7 cellular contexts compared by ENCODE assay signal in the genomic region with DNA sequence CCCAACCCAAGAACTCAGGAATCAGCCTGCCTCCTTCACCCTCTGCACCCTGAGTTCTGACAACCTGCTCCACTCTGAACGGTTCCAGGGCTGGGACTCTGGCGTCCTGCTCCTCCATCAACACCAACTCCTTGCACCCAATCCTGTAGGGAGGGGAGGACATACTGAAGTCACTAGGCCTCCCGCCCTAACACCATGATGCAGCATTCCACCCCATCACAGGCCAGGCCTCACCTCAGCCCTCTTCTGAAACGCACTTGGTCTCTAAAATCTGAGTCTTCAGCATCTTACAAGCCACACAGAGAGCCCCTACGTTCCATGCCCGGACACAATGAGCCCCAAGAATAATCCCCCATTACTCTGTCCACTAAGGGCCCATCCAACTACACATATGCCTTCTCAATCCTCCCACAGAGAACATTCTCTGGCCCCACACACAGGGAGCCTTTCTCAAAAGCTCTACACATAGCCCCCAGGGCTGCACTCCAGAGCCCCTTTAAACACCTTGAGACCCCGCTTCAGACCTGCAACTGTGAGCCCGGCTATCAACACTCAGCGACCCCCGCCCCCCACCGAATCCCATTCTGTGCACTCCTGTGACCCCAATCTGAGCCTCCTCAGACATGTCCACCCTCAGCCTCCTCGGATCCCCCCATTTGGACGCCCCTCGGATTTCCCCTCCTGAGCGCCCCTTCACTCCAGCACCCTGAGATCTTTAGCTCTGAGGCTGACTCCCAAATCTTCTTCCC. TPM values are rescaled to one million over a fixed set of nuclear protein-coding genes. Genes with fewer than 3 reads are reported as not detected.
DNase-seq lines count a peak whose midpoint lies in the region; ATAC-seq and TF ChIP-seq lines count a peak whose summit lies in the region.

No MANE protein-coding gene starts in this region.

- H3K4me3 ChIP-seq in HEK293 (ENCODE audit: low read depth, low read length) (peak overlapping the region; percentile 61), hepatocyte (peak overlapping the region; percentile 34)

- H3K36me3 ChIP-seq in HEK293 (ENCODE audit: control insufficient read depth in 2 of 2, insufficient read depth in 1 of 2, low read length in 2 of 2) (peaks cover 20 to 37% of the 10 kb centered on the region in 2 experiments; a peak in 2 of 3 replicates), hepatocyte (replicated peaks; ENCODE audit: insufficient read depth, low read depth) (no peaks in the 10 kb centered on the region)

- H2AFZ ChIP-seq in hepatocyte = peak overlapping the region; percentile 35

- peak overlapping the region; percentile 86 for H3K4me2 ChIP-seq in hepatocyte

- H3K27me3 ChIP-seq in hepatocyte = no peaks in the 10 kb centered on the region

- 40% methylated on average over 14 of the region's 15 CpGs for WGBS in hepatocyte (ENCODE audit: low lambda C conversion rate, missing lambda C conversion rate)

- TF ChIP-seq CTCF in HEK293 (tag by site-specific recombination; IDR thresholded peaks at IDR 0.05) (peak; percentile 27), activated B cell treated with CpG ODN at 0.5 μM for 24 hours (IDR thresholded peaks at IDR 0.05) (no peak), hepatocyte (IDR thresholded peaks at IDR 0.05; ENCODE audit: poor library complexity) (no peak)

- H3K4me1 ChIP-seq in HEK293 (ENCODE audit: control insufficient read depth, insufficient read depth, low read length) (peaks cover 27% of the 10 kb centered on the region), hepatocyte (ENCODE audit: insufficient read depth) (peaks cover 7% of the 10 kb centered on the region)

- no peaks in the 10 kb centered on the region for H4K20me1 ChIP-seq in hepatocyte (ENCODE audit: insufficient read depth, poor library complexity, severe bottlenecking)

- no peaks in the 10 kb centered on the region for H3K9me3 Mint-ChIP-seq in activated B cell treated with CpG ODN at 0.5 μM for 24 hours
- no peaks in the 10 kb centered on the region for H3K9me3 Mint-ChIP-seq in stimulated activated effector memory CD8-positive, alpha-beta T cell treated with anti-CD3 and anti-CD28 coated beads, Interleukin-12 subunit alpha, Interleukin-12 subunit beta, amount 100 ng/mL, for 72 hours

- H3K27ac Mint-ChIP-seq in activated B cell treated with CpG ODN at 0.5 μM for 24 hours = peak overlapping the region; percentile 95
- H3K27ac Mint-ChIP-seq in stimulated activated effector memory CD8-positive, alpha-beta T cell treated with anti-CD3 and anti-CD28 coated beads, Interleukin-12 subunit alpha, Interleukin-12 subunit beta, amount 100 ng/mL, for 72 hours = peak overlapping the region; percentile 99

- H3K27me3 Mint-ChIP-seq in activated B cell treated with CpG ODN at 0.5 μM for 24 hours = no peaks in the 10 kb centered on the region

- POLR2A ChIA-PET in HEK293 (lab: Yijun Ruan, JAX) = interaction anchor here (0.6 to 2.2 kb wide), 37 partner anchors 9 to 1026 kb away, joined by 3 to 37 read pairs (median 5); partner anchors contain the start of genes APLP1, COX6B1, HSPB6 and LIN37
- POLR2A ChIA-PET in activated B cell treated with CpG ODN at 0.5 μM for 24 hours (lab: Charles Lee) = interaction anchor here (0.6 to 1.7 kb wide), 16 partner anchors 16 to 1581 kb away, joined by 3 to 31 read pairs (median 4); partner anchors contain the start of genes IGFLR1, LIN37, POLR2I and SDHAF1

- peak overlapping the region; percentile 75 for H3K27ac ChIP-seq in HEK293 (ENCODE audit: extremely low read depth, low read depth, low read length)
- peak overlapping the region; percentile 2 for H3K27ac ChIP-seq in hepatocyte

- DNase-seq in activated B cell treated with CpG ODN at 0.5 μM for 24 hours (no peak), hepatocyte (ENCODE audit: low spot score) (no peak), mesenteric fat pad (ENCODE audit: low spot score) (no peak), hepatic stellate cell (ENCODE audit: low spot score) (no peak)
- no peak for DNase-seq in stimulated activated effector memory CD8-positive, alpha-beta T cell treated with anti-CD3 and anti-CD28 coated beads, Interleukin-12 subunit alpha, Interleukin-12 subunit beta, amount 100 ng/mL, for 72 hours (ENCODE audit: low spot score in 2 of 2)

- peaks cover 5% of the 10 kb centered on the region for H3K79me2 ChIP-seq in hepatocyte

- H3K9me2 ChIP-seq in hepatocyte (replicated peaks; ENCODE audit: insufficient read depth) = no peaks in the 10 kb centered on the region

- H3K4me1 Mint-ChIP-seq in activated B cell treated with CpG ODN at 0.5 μM for 24 hours = peaks cover 34% of the 10 kb centered on the region
- H3K4me1 Mint-ChIP-seq in stimulated activated effector memory CD8-positive, alpha-beta T cell treated with anti-CD3 and anti-CD28 coated beads, Interleukin-12 subunit alpha, Interleukin-12 subunit beta, amount 100 ng/mL, for 72 hours = peaks cover 53% of the 10 kb centered on the region

- peak overlapping the region; percentile 98 for H3K4me3 Mint-ChIP-seq in activated B cell treated with CpG ODN at 0.5 μM for 24 hours
- peak overlapping the region; percentile 99 for H3K4me3 Mint-ChIP-seq in stimulated activated effector memory CD8-positive, alpha-beta T cell treated with anti-CD3 and anti-CD28 coated beads, Interleukin-12 subunit alpha, Interleukin-12 subunit beta, amount 100 ng/mL, for 72 hours

- H3K36me3 Mint-ChIP-seq in activated B cell treated with CpG ODN at 0.5 μM for 24 hours (ENCODE audit: low read depth) = peaks cover 14% of the 10 kb centered on the region
- H3K36me3 Mint-ChIP-seq in stimulated activated effector memory CD8-positive, alpha-beta T cell treated with anti-CD3 and anti-CD28 coated beads, Interleukin-12 subunit alpha, Interleukin-12 subunit beta, amount 100 ng/mL, for 72 hours = peaks cover 30% of the 10 kb centered on the region

- ATAC-seq in activated B cell treated with CpG ODN at 0.5 μM for 24 hours (ENCODE audit: low read depth) (no peak), GM18868 (IDR thresholded peaks at IDR 0.05; ENCODE audit: unreplicated experiment) (no peak)
- ATAC-seq in stimulated activated effector memory CD8-positive, alpha-beta T cell treated with anti-CD3 and anti-CD28 coated beads, Interleukin-12 subunit alpha, Interleukin-12 subunit beta, amount 100 ng/mL, for 72 hours = no peak

- CTCF ChIA-PET in HEK293 (lab: Yijun Ruan, JAX) (interaction anchor here (0.6 to 1.9 kb wide), 19 partner anchors 8 to 1739 kb away, joined by 3 to 11 read pairs (median 4); partner anchors contain the start of genes POLR2I, TBCB and THAP8), activated B cell treated with CpG ODN at 0.5 μM for 24 hours (lab: Charles Lee) (interaction anchor here (0.8 kb wide), 1 partner anchor 131 kb away, joined by 3 read pairs; no protein-coding TSS in a partner anchor)

- H3K9me3 ChIP-seq in HEK293 (ENCODE audit: control insufficient read depth, insufficient read depth, low read depth, low read length) (no peaks in the 10 kb centered on the region), hepatocyte (ENCODE audit: low read depth) (no peaks in the 10 kb centered on the region)

- intact Hi-C loops in activated B cell treated with CpG ODN at 0.5 μM for 24 hours (cut with micrococcal nuclease) = loop anchor here (1.0 kb wide), 5 partner anchors 18 to 127 kb away; partner anchors contain the start of genes CAPNS1, SDHAF1, TBCB and THAP8

TF ChIP-seq in HEK293, 187 proteins besides CTCF, POLR2A, EP300 and RAD21 (continues in another document):
- TF ChIP-seq FEZF1 (tag by site-specific recombination; IDR thresholded peaks at IDR 0.05) (no peak), KLF16 (tag by site-specific recombination; IDR thresholded peaks at IDR 0.05) (no peak; the same call in 1 of the 2 replicates), ZNF112 (tag by site-specific recombination; IDR thresholded peaks at IDR 0.05) (no peak)
- TF ChIP-seq, protein P1, sequence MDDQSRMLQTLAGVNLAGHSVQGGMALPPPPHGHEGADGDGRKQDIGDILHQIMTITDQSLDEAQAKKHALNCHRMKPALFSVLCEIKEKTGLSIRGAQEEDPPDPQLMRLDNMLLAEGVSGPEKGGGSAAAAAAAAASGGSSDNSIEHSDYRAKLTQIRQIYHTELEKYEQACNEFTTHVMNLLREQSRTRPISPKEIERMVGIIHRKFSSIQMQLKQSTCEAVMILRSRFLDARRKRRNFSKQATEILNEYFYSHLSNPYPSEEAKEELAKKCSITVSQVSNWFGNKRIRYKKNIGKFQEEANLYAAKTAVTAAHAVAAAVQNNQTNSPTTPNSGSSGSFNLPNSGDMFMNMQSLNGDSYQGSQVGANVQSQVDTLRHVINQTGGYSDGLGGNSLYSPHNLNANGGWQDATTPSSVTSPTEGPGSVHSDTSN (CRISPR knock-in tag; IDR thresholded peaks at IDR 0.05) = no peak
- TF ChIP-seq, protein P2, sequence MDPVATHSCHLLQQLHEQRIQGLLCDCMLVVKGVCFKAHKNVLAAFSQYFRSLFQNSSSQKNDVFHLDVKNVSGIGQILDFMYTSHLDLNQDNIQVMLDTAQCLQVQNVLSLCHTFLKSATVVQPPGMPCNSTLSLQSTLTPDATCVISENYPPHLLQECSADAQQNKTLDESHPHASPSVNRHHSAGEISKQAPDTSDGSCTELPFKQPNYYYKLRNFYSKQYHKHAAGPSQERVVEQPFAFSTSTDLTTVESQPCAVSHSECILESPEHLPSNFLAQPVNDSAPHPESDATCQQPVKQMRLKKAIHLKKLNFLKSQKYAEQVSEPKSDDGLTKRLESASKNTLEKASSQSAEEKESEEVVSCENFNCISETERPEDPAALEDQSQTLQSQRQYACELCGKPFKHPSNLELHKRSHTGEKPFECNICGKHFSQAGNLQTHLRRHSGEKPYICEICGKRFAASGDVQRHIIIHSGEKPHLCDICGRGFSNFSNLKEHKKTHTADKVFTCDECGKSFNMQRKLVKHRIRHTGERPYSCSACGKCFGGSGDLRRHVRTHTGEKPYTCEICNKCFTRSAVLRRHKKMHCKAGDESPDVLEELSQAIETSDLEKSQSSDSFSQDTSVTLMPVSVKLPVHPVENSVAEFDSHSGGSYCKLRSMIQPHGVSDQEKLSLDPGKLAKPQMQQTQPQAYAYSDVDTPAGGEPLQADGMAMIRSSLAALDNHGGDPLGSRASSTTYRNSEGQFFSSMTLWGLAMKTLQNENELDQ (tag by site-specific recombination; IDR thresholded peaks at IDR 0.05; ENCODE audit: low read depth) = no peak

RNA-seq across cellular contexts. Expression of gene ALKBH6, which starts 0.6 kb away (rescaled TPM):
- total RNA-seq in activated B cell treated with CpG ODN at 0.5 μM for 24 hours = 32.7 and 39.7 TPM in 2 replicates
- 14.2 and 24.1 TPM in 2 replicates for total RNA-seq in hepatocyte
- 31.1 and 33.7 TPM in 2 replicates for polyA plus RNA-seq in hepatocyte
- 12.6 TPM for total RNA-seq in mesenteric fat pad

RNA-seq across cellular contexts. Expression of gene SYNE4, which starts 4.8 kb away (rescaled TPM):
- total RNA-seq in activated B cell treated with CpG ODN at 0.5 μM for 24 hours (2.1 and 3.7 TPM in 2 replicates), hepatocyte (6.5 and 8.9 TPM in 2 replicates), mesenteric fat pad (not detected)
- polyA plus RNA-seq in hepatocyte = 19.8 and 21.1 TPM in 2 replicates

RNA-seq across cellular contexts. Expression of gene SDHAF1, which starts 18.5 kb away (rescaled TPM):
- total RNA-seq in activated B cell treated with CpG ODN at 0.5 μM for 24 hours = 20.3 and 21.9 TPM in 2 replicates
- total RNA-seq in hepatocyte = 34.4 and 36.5 TPM in 2 replicates
- 23.9 and 28.6 TPM in 2 replicates for polyA plus RNA-seq in hepatocyte
- total RNA-seq in mesenteric fat pad = 8.2 TPM

RNA-seq across cellular contexts. Expression of gene CLIP3, which starts 19.2 kb away (rescaled TPM):
- total RNA-seq in activated B cell treated with CpG ODN at 0.5 μM for 24 hours (0.20 and 0.62 TPM in 2 replicates), hepatocyte (5.1 and 12.8 TPM in 2 replicates), mesenteric fat pad (19.7 TPM)
- 19.5 and 21.8 TPM in 2 replicates for polyA plus RNA-seq in hepatocyte

RNA-seq across cellular contexts. Expression of gene THAP8, which starts 40.6 kb away (rescaled TPM):
- total RNA-seq in activated B cell treated with CpG ODN at 0.5 μM for 24 hours (2.3 and 2.4 TPM in 2 replicates), hepatocyte (4.5 and 6.8 TPM in 2 replicates), mesenteric fat pad (5.2 TPM)
- polyA plus RNA-seq in hepatocyte = 23.1 and 24.1 TPM in 2 replicates
